8 cellular contexts compared by ENCODE assay signal in the genomic region with DNA sequence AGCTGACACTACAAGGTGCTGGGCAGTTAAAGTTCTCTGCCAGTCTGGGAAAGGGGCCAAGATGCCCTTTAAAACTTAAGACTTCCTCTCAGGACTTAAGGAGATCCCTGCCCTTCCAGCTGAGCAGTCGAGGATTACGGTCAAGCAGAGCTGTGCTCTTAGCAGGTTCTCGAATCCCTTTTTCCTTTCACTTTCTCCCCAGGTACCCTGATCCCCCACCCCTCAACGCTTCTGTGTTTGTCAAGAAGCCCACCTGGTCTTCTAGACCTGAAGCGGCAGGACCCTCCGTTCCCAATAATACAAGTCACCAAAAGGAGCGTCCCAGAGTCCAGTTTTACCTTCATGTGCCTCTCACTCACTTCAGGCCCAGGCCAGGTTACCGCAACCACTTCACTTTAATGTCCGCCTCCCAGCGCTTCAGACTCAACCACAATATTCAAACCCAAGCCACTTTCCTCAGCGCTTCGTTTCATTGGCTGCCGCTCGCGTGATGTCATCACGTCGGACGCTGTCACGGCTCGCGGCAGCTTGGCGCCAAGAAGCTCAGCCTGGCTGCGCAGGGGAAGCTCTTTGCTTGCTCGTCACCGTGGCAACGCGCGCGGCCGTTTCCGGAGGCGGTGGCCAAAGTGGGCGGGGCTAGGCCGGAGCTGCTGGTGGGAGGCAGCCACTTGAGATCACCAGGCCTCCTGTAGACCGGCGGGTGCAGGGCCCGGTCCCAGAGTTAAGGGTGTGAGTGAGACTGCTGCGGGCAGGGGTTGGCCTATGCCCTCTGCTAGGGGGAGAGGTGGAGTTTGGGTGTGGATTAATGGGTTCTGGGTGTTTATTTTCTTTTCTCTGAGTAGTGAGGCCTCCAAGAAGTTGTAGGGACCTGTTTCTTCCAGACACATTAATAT. TPM values are rescaled to one million over a fixed set of nuclear protein-coding genes. Genes with fewer than 3 reads are reported as not detected.
A peak's percentile ranks its signal among the peaks of the same experiment; 100 is the strongest.
DNase-seq lines count a peak whose midpoint lies in the region; FAIRE-seq and TF ChIP-seq lines count a peak whose summit lies in the region.

A gene (minus strand): TSS at position 431 of the 893 bp plus-strand sequence. CDS start 10,209 bp downstream, outside the sequence.
A gene with protein sequence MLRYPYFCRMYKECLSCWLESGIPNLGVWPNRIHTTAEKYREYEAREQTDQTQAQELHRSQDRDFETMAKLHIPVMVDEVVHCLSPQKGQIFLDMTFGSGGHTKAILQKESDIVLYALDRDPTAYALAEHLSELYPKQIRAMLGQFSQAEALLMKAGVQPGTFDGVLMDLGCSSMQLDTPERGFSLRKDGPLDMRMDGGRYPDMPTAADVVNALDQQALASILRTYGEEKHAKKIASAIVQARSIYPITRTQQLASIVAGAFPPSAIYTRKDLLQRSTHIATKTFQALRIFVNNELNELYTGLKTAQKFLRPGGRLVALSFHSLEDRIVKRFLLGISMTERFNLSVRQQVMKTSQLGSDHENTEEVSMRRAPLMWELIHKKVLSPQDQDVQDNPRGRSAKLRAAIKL (plus strand): TSS at position 663 of the 893 bp plus-strand sequence. CDS start 4,947 bp downstream, outside the sequence.

- peak within 1 kb of the TSS; percentile 72 to 76 for H3K4me3 ChIP-seq in neutrophil (ENCODE audit: low read depth in 1 of 2, low read length in 1 of 2)

- POLR2A ChIA-PET in HEK293T (lab: Yijun Ruan, JAX), result interaction anchor here (0.5 to 1.2 kb wide), 5 partner anchors 9 to 601 kb away, joined by 3 to 6 read pairs (median 4); a partner anchor contains a TSS

- no peaks in the 10 kb centered on the region for H3K9me3 ChIP-seq in neutrophil

- DNase-seq in GF-D8 (lab: John Stamatoyannopoulos, UW), result peak; percentile 82
- peak; percentile 91 for DNase-seq in HEK293T (ENCODE audit: extremely low spot score)
- DNase-seq in MV-4-11 (lab: John Stamatoyannopoulos, UW), result peak; percentile 99
- DNase-seq in SK-MEL-5 (ENCODE audit: low read depth, low spot score), result peak; percentile 98
- peak; percentile 98 for DNase-seq in activated naive CD4-positive, alpha-beta T cell treated with Interleukin-2 at 50 U/mL for 16 hours
- DNase-seq in frontal cortex (ENCODE audit: low spot score in 2 of 2), result peak; percentile 65 to 80
- peak; percentile 99 for DNase-seq in superior temporal gyrus (ENCODE audit: extremely low spot score)

- peak within 1 kb of the TSS; percentile 78 for H3K27ac ChIP-seq in neutrophil

- no peaks in the 10 kb centered on the region for H3K36me3 ChIP-seq in neutrophil

- H3K4me1 ChIP-seq in neutrophil (ENCODE audit: control insufficient read depth in 1 of 2, insufficient read depth in 1 of 2, low read depth in 1 of 2, low read length in 1 of 2), result peaks cover 37 to 40% of the 10 kb centered on the region in 2 experiments

- in situ Hi-C loops in SK-MEL-5 (cut with HindIII; ENCODE audit: low pct_unique_long_range_greater_than_20kb, low sequenced_read_pairs), result no loop called here

- FAIRE-seq in frontal cortex (lab: Jason Lieb, UNC), result peak; percentile 52

- no peaks in the 10 kb centered on the region for H3K27me3 ChIP-seq in neutrophil

- CTCF ChIA-PET in HEK293T (lab: Yijun Ruan, JAX), result no interaction called here

- TF ChIP-seq CTCF in neutrophil (IDR thresholded peaks at IDR 0.05), result peak; percentile 35

TF ChIP-seq in HEK293T, 16 proteins besides CTCF, POLR2A, EP300 and RAD21:
- TF ChIP-seq, protein P1, sequence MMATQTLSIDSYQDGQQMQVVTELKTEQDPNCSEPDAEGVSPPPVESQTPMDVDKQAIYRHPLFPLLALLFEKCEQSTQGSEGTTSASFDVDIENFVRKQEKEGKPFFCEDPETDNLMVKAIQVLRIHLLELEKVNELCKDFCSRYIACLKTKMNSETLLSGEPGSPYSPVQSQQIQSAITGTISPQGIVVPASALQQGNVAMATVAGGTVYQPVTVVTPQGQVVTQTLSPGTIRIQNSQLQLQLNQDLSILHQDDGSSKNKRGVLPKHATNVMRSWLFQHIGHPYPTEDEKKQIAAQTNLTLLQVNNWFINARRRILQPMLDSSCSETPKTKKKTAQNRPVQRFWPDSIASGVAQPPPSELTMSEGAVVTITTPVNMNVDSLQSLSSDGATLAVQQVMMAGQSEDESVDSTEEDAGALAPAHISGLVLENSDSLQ (IDR thresholded peaks at IDR 0.05), result peak; percentile 60
- no peak for TF ChIP-seq ZNF384 (IDR thresholded peaks at IDR 0.05)
- TF ChIP-seq FOXM1 (IDR thresholded peaks at IDR 0.05; ENCODE audit: borderline replicate concordance), result peak; percentile 92

RNA-seq across cellular contexts. Expression of the first gene that starts in this region (rescaled TPM):
- total RNA-seq in SK-MEL-5 (2014; rRNA removed; shearing (Covaris generic)), result 15.3 and 16.1 TPM in 2 replicates
- polyA plus RNA-seq in SK-MEL-5 (2015; cell fraction: cytosol; rRNA removed), result 7.5 and 9.2 TPM in 2 replicates
- polyA plus RNA-seq in SK-MEL-5 (2015; cell fraction: nucleus; rRNA removed), result 9.0 and 22.3 TPM in 2 replicates
- total RNA-seq in frontal cortex, result 4.9 TPM

RNA-seq across cellular contexts. Expression of the second gene that starts in this region (rescaled TPM):
- 18.4 and 19.1 TPM in 2 replicates for total RNA-seq in SK-MEL-5 (2014; rRNA removed; shearing (Covaris generic))
- polyA plus RNA-seq in SK-MEL-5 (2015; cell fraction: cytosol; rRNA removed), result 7.4 and 9.8 TPM in 2 replicates
- 13.6 and 17.2 TPM in 2 replicates for polyA plus RNA-seq in SK-MEL-5 (2015; cell fraction: nucleus; rRNA removed)
- 19.2 TPM for total RNA-seq in frontal cortex

Comparison
In these comparisons a context has a peak if more than half of its experiments do, and no peak if none do; other contexts are left out.
1. Peak in every context shown above with its lines: DNase-seq, H3K4me3 ChIP-seq and H3K27ac ChIP-seq.